ENCODE assay signal across 7 cellular contexts in genomic region chr20:51567622-51568021, GRCh38.
"Had no signal": no experiment of that assay in that cellular context is flagged by ENCODE, and none has a peak within 500 bp of the region (broad histone marks: within the 10 kb centered on the region; RNA-seq: fewer than 3 reads in every experiment).

No MANE protein-coding gene starts in this region.

- H3K9me3 ChIP-seq: HAP-1 had no signal

- H2AFZ ChIP-seq: GM23248 had no signal

- ATAC-seq: HCT116 had no signal

- H3K4me3 Mint-ChIP-seq: IgD-negative memory B cell had no signal

- H3K4me3 ChIP-seq: GM23248, HAP-1 had no signal

- H3K27ac ChIP-seq: GM23248 had no signal

- H3K36me3 ChIP-seq: HAP-1 had no signal

- DNase-seq: GM23248, GOT3, H7, KG1 had no signal

- H3K9ac ChIP-seq: GM23248 had no signal
